24 cellular contexts compared by ENCODE assay signal in the genomic region with DNA sequence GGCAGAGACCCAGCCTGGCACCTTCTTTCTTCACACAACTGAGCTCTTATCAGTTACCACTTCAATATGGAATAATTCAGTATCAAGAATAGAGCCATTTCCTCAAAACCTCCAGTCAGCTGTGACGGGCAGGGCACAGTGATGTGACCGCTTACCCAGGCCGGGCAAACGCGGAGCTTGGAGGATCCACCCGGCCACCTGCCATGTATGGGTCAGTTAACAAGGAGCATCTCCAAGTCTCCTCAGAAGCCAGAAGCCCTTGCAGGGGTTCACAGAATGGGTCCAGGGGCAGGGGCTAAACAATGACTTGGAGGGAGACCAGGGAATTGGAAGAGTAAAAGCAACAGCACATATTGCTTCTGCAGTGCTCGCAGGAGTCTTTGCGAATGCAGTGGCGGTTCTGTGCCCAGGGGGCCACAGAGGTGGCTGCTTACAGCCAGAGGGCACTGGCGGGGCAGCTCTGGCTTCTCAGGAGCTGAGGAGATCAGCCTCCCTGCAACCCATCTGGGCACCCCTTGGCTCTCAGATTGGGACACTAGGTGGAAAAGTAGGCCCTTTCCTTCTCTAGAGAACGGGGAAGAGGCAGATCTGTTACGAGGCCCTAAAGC.
DNase-seq lines count a peak whose midpoint lies in the region; ATAC-seq and TF ChIP-seq lines count a peak whose summit lies in the region.
"Had no signal": no experiment of that assay in that cellular context is flagged by ENCODE, and none has a peak within 500 bp of the region (broad histone marks: within the 10 kb centered on the region; RNA-seq: fewer than 3 reads in every experiment).

No MANE protein-coding gene starts in this region.

- CTCF ChIA-PET in WTC11 (lab: Charles Lee), result interaction anchor here (0.6 to 2.6 kb wide), 5 partner anchors 12 to 199 kb away, joined by 3 to 11 read pairs (median 3); no protein-coding TSS in a partner anchor
- CTCF ChIA-PET in activated CD4-positive, alpha-beta memory T cell treated with anti-CD3 and anti-CD28 coated beads, Interleukin-2, amount 10 ng/mL, durations not matched to agents 7 days and 5 days (lab: Charles Lee), result no interaction called here

- H3K4me3 Mint-ChIP-seq in WTC11 (no peak overlapping the region), neural crest cell (peak overlapping the region; percentile 6)
- H3K4me3 Mint-ChIP-seq in activated CD4-positive, alpha-beta memory T cell treated with anti-CD3 and anti-CD28 coated beads, Interleukin-2, amount 10 ng/mL, durations not matched to agents 7 days and 5 days, result no peak overlapping the region
- H3K4me3 Mint-ChIP-seq: CD4-positive, CD25-positive, alpha-beta regulatory T cell; GM23338 had no signal

- 0 out of 2 replicates have a peak overlapping the region, but pooled peaks have one; percentile 36 for H3K27ac Mint-ChIP-seq in WTC11
- H3K27ac Mint-ChIP-seq in neural crest cell (ENCODE audit: unreplicated experiment), result peak overlapping the region; percentile 57
- no peak overlapping the region for H3K27ac Mint-ChIP-seq in activated CD4-positive, alpha-beta memory T cell treated with anti-CD3 and anti-CD28 coated beads, Interleukin-2, amount 10 ng/mL, durations not matched to agents 7 days and 5 days
- H3K27ac Mint-ChIP-seq: CD4-positive, CD25-positive, alpha-beta regulatory T cell; GM23338 had no signal

- peaks cover 5% of the 10 kb centered on the region for H3K27me3 Mint-ChIP-seq in WTC11 (ENCODE audit: low read depth)
- H3K27me3 Mint-ChIP-seq in neural crest cell (ENCODE audit: low read depth), result no peaks in the 10 kb centered on the region
- H3K27me3 Mint-ChIP-seq in activated CD4-positive, alpha-beta memory T cell treated with anti-CD3 and anti-CD28 coated beads, Interleukin-2, amount 10 ng/mL, durations not matched to agents 7 days and 5 days, result no peaks in the 10 kb centered on the region
- H3K27me3 Mint-ChIP-seq: CD4-positive, CD25-positive, alpha-beta regulatory T cell had no signal

- no peak overlapping the region for H2AFZ ChIP-seq in Karpas-422 (ENCODE audit: low read length)
- H2AFZ ChIP-seq: GM23338 had no signal

- DNase-seq in Right ventricle myocardium superior (peak; percentile 27), left ventricle myocardium superior (no peak), WTC11 (ENCODE audit: low spot score) (no peak), neural crest cell (ENCODE audit: low read depth, low spot score) (no peak), aorta (peak; percentile 33 to 51), NCI-H1105 treated with DMSO at 0.1 percent for 48 hours (lab: John Stamatoyannopoulos, UW) (no peak), Karpas-422 (no peak)
- no peak for DNase-seq in activated CD4-positive, alpha-beta memory T cell treated with anti-CD3 and anti-CD28 coated beads, Interleukin-2, amount 10 ng/mL, durations not matched to agents 7 days and 5 days
- DNase-seq: 8988T; ACHN; CD4-positive, CD25-positive, alpha-beta regulatory T cell; HCEC 1CT; NCI-H1092 treated with DMSO at 0.1 percent for 48 hours; NCI-H1436 treated with DMSO at 0.1 percent for 48 hours; NCI-H1930; NCI-H446 treated with DMSO at 0.1 percent for 48 hours; NCI-H526; NCI-H82; NK-92 treated with Interleukin-12 subunit alpha and Interleukin-12 subunit beta, amount 100 ng/mL, for 24 hours; PC-3; SJCRH30 had no signal

- no peak overlapping the region for H3K27ac ChIP-seq in aorta (ENCODE audit: low read depth in 1 of 2, low read length in 2 of 2)
- no peak overlapping the region for H3K27ac ChIP-seq in Karpas-422 (ENCODE audit: low read length)
- H3K27ac ChIP-seq: SJCRH30 had no signal

- H4K20me1 ChIP-seq in Karpas-422 (ENCODE audit: insufficient read depth, low read depth, low read length), result no peaks in the 10 kb centered on the region

- no peaks in the 10 kb centered on the region for H3K9me2 ChIP-seq in Karpas-422 (replicated peaks; ENCODE audit: insufficient read depth, low read length)

- no peak for TF ChIP-seq CTCF in WTC11 (IDR thresholded peaks at IDR 0.05)
- TF ChIP-seq CTCF in neural crest cell (conservative IDR thresholded peaks at IDR 0.05), result no peak

- POLR2A ChIA-PET in WTC11 (lab: Charles Lee), result no interaction called here
- POLR2A ChIA-PET in activated CD4-positive, alpha-beta memory T cell treated with anti-CD3 and anti-CD28 coated beads, Interleukin-2, amount 10 ng/mL, durations not matched to agents 7 days and 5 days (lab: Charles Lee), result no interaction called here

- H3K36me3 ChIP-seq in aorta (ENCODE audit: control insufficient read depth in 1 of 2, insufficient read depth in 2 of 2, low read length in 1 of 2) (no peaks in the 10 kb centered on the region), Karpas-422 (ENCODE audit: insufficient read depth, low read length) (no peaks in the 10 kb centered on the region)
- H3K36me3 ChIP-seq: BE2C, SJCRH30 had no signal

- H3K9me3 ChIP-seq in aorta (ENCODE audit: control insufficient read depth, low read length), result no peaks in the 10 kb centered on the region
- H3K9me3 ChIP-seq in Karpas-422 (ENCODE audit: low read length), result no peaks in the 10 kb centered on the region
- H3K9me3 ChIP-seq: BE2C, SJCRH30 had no signal

- WGBS in aorta, 2 donors, result 96 to 97% methylated on average over 12 of the region's 12 CpGs

- no peak overlapping the region for H3K9ac ChIP-seq in Karpas-422 (ENCODE audit: low read length)

- intact Hi-C loops in Right ventricle myocardium superior (cut with DNase I) (no loop called here), left ventricle myocardium superior (cut with micrococcal nuclease) (no loop called here), aorta (cut with DNase I) (no loop called here)

- no peaks in the 10 kb centered on the region for H3K79me2 ChIP-seq in Karpas-422 (ENCODE audit: low read length)

- H3K36me3 Mint-ChIP-seq in WTC11 (no peaks in the 10 kb centered on the region), neural crest cell (ENCODE audit: low read depth) (no peaks in the 10 kb centered on the region)
- H3K36me3 Mint-ChIP-seq in activated CD4-positive, alpha-beta memory T cell treated with anti-CD3 and anti-CD28 coated beads, Interleukin-2, amount 10 ng/mL, durations not matched to agents 7 days and 5 days (ENCODE audit: low read depth), result no peaks in the 10 kb centered on the region
- H3K36me3 Mint-ChIP-seq: CD4-positive, CD25-positive, alpha-beta regulatory T cell had no signal

- H3K9me3 Mint-ChIP-seq in WTC11 (peaks cover 5% of the 10 kb centered on the region; the same call in 1 of the 2 replicates), neural crest cell (no peaks in the 10 kb centered on the region)
- no peaks in the 10 kb centered on the region for H3K9me3 Mint-ChIP-seq in activated CD4-positive, alpha-beta memory T cell treated with anti-CD3 and anti-CD28 coated beads, Interleukin-2, amount 10 ng/mL, durations not matched to agents 7 days and 5 days
- H3K9me3 Mint-ChIP-seq: CD4-positive, CD25-positive, alpha-beta regulatory T cell; GM23338 had no signal

- ATAC-seq in Right ventricle myocardium superior (ENCODE audit: poor library complexity) (no peak), left ventricle myocardium superior (no peak), WTC11 (no peak), aorta (ENCODE audit: low FRiP score) (no peak)
- ATAC-seq: GM23338, PC-3, SK-N-SH treated with all-trans-retinoic acid at 6 μM for 48 hours had no signal

- no peaks in the 10 kb centered on the region for H3K27me3 ChIP-seq in aorta (ENCODE audit: control insufficient read depth in 1 of 2, insufficient read depth in 2 of 2, low read length in 1 of 2)
- H3K27me3 ChIP-seq in Karpas-422 (ENCODE audit: low read length), result no peaks in the 10 kb centered on the region; the same call in 1 of the 2 replicates
- H3K27me3 ChIP-seq: BE2C, SJCRH30 had no signal

- peaks cover 25% of the 10 kb centered on the region for H3K4me1 Mint-ChIP-seq in WTC11
- H3K4me1 Mint-ChIP-seq in neural crest cell, result peaks cover 26% of the 10 kb centered on the region
- H3K4me1 Mint-ChIP-seq in activated CD4-positive, alpha-beta memory T cell treated with anti-CD3 and anti-CD28 coated beads, Interleukin-2, amount 10 ng/mL, durations not matched to agents 7 days and 5 days, result no peaks in the 10 kb centered on the region
- H3K4me1 Mint-ChIP-seq: CD4-positive, CD25-positive, alpha-beta regulatory T cell had no signal

- H3K4me3 ChIP-seq in aorta (ENCODE audit: low read length in 2 of 2), result no peak overlapping the region
- H3K4me3 ChIP-seq in Karpas-422 (ENCODE audit: low read length), result no peak overlapping the region
- H3K4me3 ChIP-seq: GM23338, SJCRH30 had no signal

- H3K4me2 ChIP-seq in Karpas-422 (ENCODE audit: low read depth, low read length, poor library complexity, severe bottlenecking), result no peak overlapping the region
- H3K4me2 ChIP-seq: GM23338 had no signal

- H3K4me1 ChIP-seq in aorta (ENCODE audit: control insufficient read depth in 1 of 2, insufficient read depth in 2 of 2, low read length in 2 of 2) (no peaks in the 10 kb centered on the region), Karpas-422 (ENCODE audit: low read length) (no peaks in the 10 kb centered on the region)

TF ChIP-seq in WTC11, 78 proteins besides CTCF, POLR2A, EP300 and RAD21 (continues in another document):
- TF ChIP-seq, protein P1, sequence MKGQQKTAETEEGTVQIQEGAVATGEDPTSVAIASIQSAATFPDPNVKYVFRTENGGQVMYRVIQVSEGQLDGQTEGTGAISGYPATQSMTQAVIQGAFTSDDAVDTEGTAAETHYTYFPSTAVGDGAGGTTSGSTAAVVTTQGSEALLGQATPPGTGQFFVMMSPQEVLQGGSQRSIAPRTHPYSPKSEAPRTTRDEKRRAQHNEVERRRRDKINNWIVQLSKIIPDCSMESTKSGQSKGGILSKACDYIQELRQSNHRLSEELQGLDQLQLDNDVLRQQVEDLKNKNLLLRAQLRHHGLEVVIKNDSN (CRISPR knock-in tag; IDR thresholded peaks at IDR 0.05), result no peak
- no peak for TF ChIP-seq FOXK1 (CRISPR knock-in tag; IDR thresholded peaks at IDR 0.05)
- TF ChIP-seq CREM (CRISPR knock-in tag; IDR thresholded peaks at IDR 0.05), result no peak
- TF ChIP-seq ELF4 (CRISPR knock-in tag; IDR thresholded peaks at IDR 0.05; ENCODE audit: low read depth), result no peak
- TF ChIP-seq CBFB (CRISPR knock-in tag; IDR thresholded peaks at IDR 0.05; ENCODE audit: low read depth), result no peak
- TF ChIP-seq GABPB1 (CRISPR knock-in tag; IDR thresholded peaks at IDR 0.05), result no peak
- no peak for TF ChIP-seq SMAD4 (CRISPR knock-in tag; IDR thresholded peaks at IDR 0.05)
- TF ChIP-seq, protein P2, sequence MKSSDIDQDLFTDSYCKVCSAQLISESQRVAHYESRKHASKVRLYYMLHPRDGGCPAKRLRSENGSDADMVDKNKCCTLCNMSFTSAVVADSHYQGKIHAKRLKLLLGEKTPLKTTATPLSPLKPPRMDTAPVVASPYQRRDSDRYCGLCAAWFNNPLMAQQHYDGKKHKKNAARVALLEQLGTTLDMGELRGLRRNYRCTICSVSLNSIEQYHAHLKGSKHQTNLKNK (CRISPR knock-in tag; IDR thresholded peaks at IDR 0.05), result no peak
- no peak for TF ChIP-seq GTF2I (CRISPR knock-in tag; conservative IDR thresholded peaks at IDR 0.05)

Comparison
In these comparisons a context has a peak if more than half of its experiments do, and no peak if none do; other contexts are left out.
1. DNase-seq: peak in Right ventricle myocardium superior (single experiment) and aorta (2 of 2); none in left ventricle myocardium superior (single experiment), WTC11 (single experiment), neural crest cell (single experiment), NCI-H1105 treated with DMSO at 0.1 percent for 48 hours (single experiment), Karpas-422 (single experiment) and activated CD4-positive, alpha-beta memory T cell treated with anti-CD3 and anti-CD28 coated beads, Interleukin-2, amount 10 ng/mL, durations not matched to agents 7 days and 5 days (single experiment).